30 cellular contexts compared by ENCODE assay signal in genomic region chr18:36094431-36094830, GRCh38.
"Had no signal": no experiment of that assay in that cellular context is flagged by ENCODE, and none has a peak within 500 bp of the region (broad histone marks: within the 10 kb centered on the region; RNA-seq: fewer than 3 reads in every experiment).

No MANE protein-coding gene starts in this region.

- H3K36me3 Mint-ChIP-seq: activated CD4-positive, alpha-beta memory T cell treated with anti-CD3 and anti-CD28 coated beads for 36 hours; activated naive CD4-positive, alpha-beta T cell treated with anti-CD3 and anti-CD28 coated beads, Interleukin-2, amount 10 ng/mL, durations not matched to agents 7 days and 5 days; activated naive CD8-positive, alpha-beta T cell had no signal

- H3K4me3 Mint-ChIP-seq: activated CD4-positive, alpha-beta memory T cell treated with anti-CD3 and anti-CD28 coated beads for 36 hours; activated CD4-positive, alpha-beta T cell treated with anti-CD3 and anti-CD28 coated beads for 36 hours; activated CD4-positive, alpha-beta T cell treated with anti-CD3 and anti-CD28 coated beads, Interleukin-2, amount 10 ng/mL, durations not matched to agents 24 days and 14 days; activated naive CD4-positive, alpha-beta T cell treated with anti-CD3 and anti-CD28 coated beads, Interleukin-2, amount 10 ng/mL, durations not matched to agents 7 days and 5 days; activated naive CD8-positive, alpha-beta T cell; activated T-cell treated with anti-CD3 and anti-CD28 coated beads, Interleukin-2, amount 50 U/mL, for 24 hours; activated T-cell treated with anti-CD3 and anti-CD28 coated beads, Interleukin-2, amount 50 U/mL, for 72 hours; central memory CD8-positive, alpha-beta T cell; dendritic cell treated with granulocyte-macrophage colony-stimulating factor and Interleukin-4, amounts not matched to agents 40 ng/mL and 50 ng/mL, for 4 days; endodermal cell; T-helper 17 cell; T-helper 2 cell treated with Interferon-gamma antibody and Interleukin-4, amounts not matched to agents 5 μg/mL and 100 μg/mL, for 36 hours had no signal

- H3K4me1 Mint-ChIP-seq: endodermal cell had no signal

- H3K4me1 ChIP-seq: heart left ventricle had no signal

- H3K4me3 ChIP-seq: coronary artery, dorsolateral prefrontal cortex, heart left ventricle had no signal

- H3K36me3 ChIP-seq: brain microvascular endothelial cell, heart left ventricle had no signal

- H3K27ac Mint-ChIP-seq: activated CD4-positive, alpha-beta memory T cell treated with anti-CD3 and anti-CD28 coated beads for 36 hours; activated CD4-positive, alpha-beta T cell treated with anti-CD3 and anti-CD28 coated beads for 36 hours; activated CD4-positive, alpha-beta T cell treated with anti-CD3 and anti-CD28 coated beads, Interleukin-2, amount 10 ng/mL, durations not matched to agents 24 days and 14 days; activated naive CD4-positive, alpha-beta T cell treated with anti-CD3 and anti-CD28 coated beads, Interleukin-2, amount 10 ng/mL, durations not matched to agents 7 days and 5 days; activated naive CD8-positive, alpha-beta T cell; activated T-cell treated with anti-CD3 and anti-CD28 coated beads, Interleukin-2, amount 50 U/mL, for 24 hours; activated T-cell treated with anti-CD3 and anti-CD28 coated beads, Interleukin-2, amount 50 U/mL, for 72 hours; dendritic cell treated with granulocyte-macrophage colony-stimulating factor and Interleukin-4, amounts not matched to agents 40 ng/mL and 50 ng/mL, for 4 days; endodermal cell; T-helper 17 cell; T-helper 2 cell treated with Interferon-gamma antibody and Interleukin-4, amounts not matched to agents 5 μg/mL and 100 μg/mL, for 36 hours had no signal

- H3K27me3 ChIP-seq: brain microvascular endothelial cell, dorsolateral prefrontal cortex had no signal

- H3K9me3 Mint-ChIP-seq: activated CD4-positive, alpha-beta memory T cell treated with anti-CD3 and anti-CD28 coated beads for 36 hours; activated CD4-positive, alpha-beta T cell treated with anti-CD3 and anti-CD28 coated beads, Interleukin-2, amount 10 ng/mL, durations not matched to agents 24 days and 14 days; activated naive CD4-positive, alpha-beta T cell treated with anti-CD3 and anti-CD28 coated beads, Interleukin-2, amount 10 ng/mL, durations not matched to agents 7 days and 5 days; activated T-cell treated with anti-CD3 and anti-CD28 coated beads, Interleukin-2, amount 50 U/mL, for 24 hours; activated T-cell treated with anti-CD3 and anti-CD28 coated beads, Interleukin-2, amount 50 U/mL, for 72 hours; central memory CD8-positive, alpha-beta T cell; dendritic cell treated with granulocyte-macrophage colony-stimulating factor and Interleukin-4, amounts not matched to agents 40 ng/mL and 50 ng/mL, for 4 days; endodermal cell; T-helper 2 cell treated with Interferon-gamma antibody and Interleukin-4, amounts not matched to agents 5 μg/mL and 100 μg/mL, for 36 hours had no signal

- ATAC-seq: activated CD4-positive, alpha-beta T cell treated with anti-CD3 and anti-CD28 coated beads for 36 hours; activated T-cell treated with anti-CD3 and anti-CD28 coated beads, Interleukin-2, amount 50 U/mL, for 72 hours; heart left ventricle; T-helper 17 cell had no signal

- H3K27ac ChIP-seq: brain microvascular endothelial cell, coronary artery, dorsolateral prefrontal cortex, epithelial cell of prostate, heart left ventricle had no signal

- H3K27me3 Mint-ChIP-seq: activated CD4-positive, alpha-beta T cell treated with anti-CD3 and anti-CD28 coated beads for 36 hours; activated T-cell treated with anti-CD3 and anti-CD28 coated beads, Interleukin-2, amount 50 U/mL, for 24 hours; central memory CD8-positive, alpha-beta T cell had no signal

- DNase-seq: activated CD4-positive, alpha-beta memory T cell treated with anti-CD3 and anti-CD28 coated beads for 36 hours; activated CD4-positive, alpha-beta T cell treated with anti-CD3 and anti-CD28 coated beads for 36 hours; activated CD4-positive, CD25-positive, alpha-beta regulatory T cell; activated CD4-positive, CD25-positive, alpha-beta regulatory T cell treated with anti-CD3 and anti-CD28 coated beads, Interleukin-2, amount 50 U/mL, for 72 hours; activated CD8-positive, alpha-beta memory T cell treated with anti-CD3 and anti-CD28 coated beads, Interleukin-2, amount 50 U/mL, for 48 hours; activated gamma-delta T cell; activated naive CD4-positive, alpha-beta T cell; activated naive CD4-positive, alpha-beta T cell treated with anti-CD3 and anti-CD28 coated beads, Interleukin-2, amount 10 ng/mL, durations not matched to agents 7 days and 5 days; activated T-cell treated with anti-CD3 and anti-CD28 coated beads for 4 hours; activated T-cell treated with anti-CD3 and anti-CD28 coated beads, Interleukin-2, amount 50 U/mL, for 24 hours; activated T-cell treated with anti-CD3 and anti-CD28 coated beads, Interleukin-2, amount 50 U/mL, for 72 hours; amniotic stem cell; anterior cingulate cortex; brain microvascular endothelial cell; dorsolateral prefrontal cortex; effector memory CD4-positive, alpha-beta T cell; endodermal cell; foreskin fibroblast; glutamatergic neuron; heart left ventricle; hypothalamus; T-helper 17 cell; T1000 had no signal

- H3K9me3 ChIP-seq: heart left ventricle had no signal
